22 cellular contexts compared by ENCODE assay signal in genomic region chr3:5579342-5579741, GRCh38.
"Had no signal": no experiment of that assay in that cellular context is flagged by ENCODE, and none has a peak within 500 bp of the region (broad histone marks: within the 10 kb centered on the region; RNA-seq: fewer than 3 reads in every experiment).

No MANE protein-coding gene starts in this region.

- DNase-seq: Karpas-422, KG1, MG63, NCI-H1092, NCI-H1105 treated with DMSO at 0.1 percent for 48 hours, NCI-H1417 treated with DMSO at 0.1 percent for 48 hours, NCI-H146, NCI-H1694 treated with DMSO at 0.1 percent for 48 hours, NCI-H1930, NCI-H2081, NCI-H2107, NCI-H2227 treated with DMSO at 0.1 percent for 48 hours, NCI-H446, NCI-H510A, NCI-H524 treated with DMSO at 0.1 percent for 48 hours, NCI-H69, NCI-H774, Right ventricle myocardium superior, RPMI8226, SIG-M5 had no signal

- H3K9me3 ChIP-seq: MG63, SJSA1 had no signal

- H3K4me3 ChIP-seq: MG63, SJSA1, SK-N-MC had no signal

- H3K4me1 ChIP-seq: SJSA1 had no signal

- H3K36me3 ChIP-seq: MG63, SJSA1 had no signal
